In the genomic region with DNA sequence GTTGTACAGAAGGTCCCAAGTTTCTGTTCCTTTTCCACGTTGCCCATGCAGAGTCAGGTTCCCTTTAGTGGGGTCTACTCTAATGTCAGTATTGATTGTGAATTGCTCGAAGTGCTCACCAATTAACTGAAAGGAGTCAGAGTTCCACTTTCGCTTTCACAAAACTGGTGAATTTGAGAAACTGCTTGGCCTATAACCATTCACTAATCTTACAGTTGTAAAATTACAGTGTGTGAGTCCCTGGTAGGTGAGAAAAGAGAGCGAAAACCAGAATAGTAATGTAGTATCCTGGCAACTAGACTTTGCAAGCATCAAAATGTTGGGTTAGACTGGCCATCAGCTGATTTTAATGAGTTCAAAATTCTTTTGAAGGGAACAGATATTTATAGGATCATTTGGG, we compare ENCODE assay signal across 29 cellular contexts.
DNase-seq lines count a peak whose midpoint lies in the region; ATAC-seq, FAIRE-seq and TF ChIP-seq lines count a peak whose summit lies in the region.
"Had no signal": no experiment of that assay in that cellular context is flagged by ENCODE, and none has a peak within 500 bp of the region (broad histone marks: within the 10 kb centered on the region; RNA-seq: fewer than 3 reads in every experiment).

No MANE protein-coding gene starts in this region.

- no peak overlapping the region for H3K4me3 Mint-ChIP-seq in CD4-positive, alpha-beta memory T cell
- H3K4me3 Mint-ChIP-seq: activated B cell treated with CpG ODN at 0.5 μM for 24 hours; activated naive CD8-positive, alpha-beta T cell treated with anti-CD3 and anti-CD28 coated beads, Interleukin-2, amount 50 U/mL, for 24 hours; neural crest cell; type B pancreatic cell had no signal

- H3K4me1 Mint-ChIP-seq in CD4-positive, alpha-beta memory T cell, result no peaks in the 10 kb centered on the region
- H3K4me1 Mint-ChIP-seq: activated B cell treated with CpG ODN at 0.5 μM for 24 hours; activated naive CD8-positive, alpha-beta T cell treated with anti-CD3 and anti-CD28 coated beads, Interleukin-2, amount 50 U/mL, for 24 hours; neural crest cell had no signal

- H4K20me1 ChIP-seq in OCI-LY3 (ENCODE audit: insufficient read depth, low read length), result no peaks in the 10 kb centered on the region

- TF ChIP-seq CTCF in OCI-LY3 (IDR thresholded peaks at IDR 0.05; ENCODE audit: low read depth, low read length) (no peak), A673 (conservative IDR thresholded peaks at IDR 0.05; ENCODE audit: low read depth, low read length) (no peak)

- H3K27ac ChIP-seq in OCI-LY3 (ENCODE audit: low read length), result peak overlapping the region; percentile 55
- H3K27ac ChIP-seq in A673 (ENCODE audit: low read depth, low read length, poor library complexity, severe bottlenecking), result no peak overlapping the region
- H3K27ac ChIP-seq in CD4-positive, alpha-beta memory T cell (ENCODE audit: low read depth, low read length), result no peak overlapping the region
- H3K27ac ChIP-seq: body of pancreas, gastroesophageal sphincter, lower lobe of right lung had no signal

- H2AFZ ChIP-seq in OCI-LY3 (ENCODE audit: low read depth, low read length), result peak overlapping the region; percentile 63

- H3K27ac Mint-ChIP-seq in CD4-positive, alpha-beta memory T cell, result no peak overlapping the region
- H3K27ac Mint-ChIP-seq: activated B cell treated with CpG ODN at 0.5 μM for 24 hours; activated naive CD8-positive, alpha-beta T cell treated with anti-CD3 and anti-CD28 coated beads, Interleukin-2, amount 50 U/mL, for 24 hours; progenitor cell of endocrine pancreas; type B pancreatic cell had no signal

- no peaks in the 10 kb centered on the region for H3K36me3 Mint-ChIP-seq in CD4-positive, alpha-beta memory T cell
- H3K36me3 Mint-ChIP-seq: type B pancreatic cell had no signal

- CTCF ChIA-PET in A673 (lab: Charles Lee), result interaction anchor here (1.5 kb wide), 1 partner anchor 438 kb away, joined by 5 read pairs; no protein-coding TSS in a partner anchor
- CTCF ChIA-PET in CD4-positive, alpha-beta memory T cell (lab: Charles Lee; ENCODE audit: partially characterized antibody), result interaction anchor here (1.0 to 3.0 kb wide), 2 partner anchors 7 to 30 kb away, joined by 5 to 15 read pairs; no protein-coding TSS in a partner anchor

- H3K9ac ChIP-seq in OCI-LY3 (ENCODE audit: low read length), result peak overlapping the region; percentile 31; the same call in 1 of the 2 replicates

- peaks cover 18% of the 10 kb centered on the region for H3K4me1 ChIP-seq in OCI-LY3 (ENCODE audit: low read length)
- H3K4me1 ChIP-seq in A673 (ENCODE audit: insufficient read depth, low read length, poor library complexity, severe bottlenecking), result no peaks in the 10 kb centered on the region
- H3K4me1 ChIP-seq in CD4-positive, alpha-beta memory T cell (ENCODE audit: insufficient read depth, low read length), result no peaks in the 10 kb centered on the region
- H3K4me1 ChIP-seq: body of pancreas, gastroesophageal sphincter, lower lobe of right lung had no signal

- H3K9me3 ChIP-seq in OCI-LY3 (ENCODE audit: insufficient read depth, low read length) (no peaks in the 10 kb centered on the region), A673 (ENCODE audit: low read depth, low read length, poor library complexity, severe bottlenecking) (no peaks in the 10 kb centered on the region)
- no peaks in the 10 kb centered on the region for H3K9me3 ChIP-seq in CD4-positive, alpha-beta memory T cell (ENCODE audit: control insufficient read depth in 1 of 2, low read length in 2 of 2)
- H3K9me3 ChIP-seq: body of pancreas, gastroesophageal sphincter, lower lobe of right lung had no signal

- no peaks in the 10 kb centered on the region for H3K27me3 ChIP-seq in OCI-LY3 (ENCODE audit: low read depth, low read length)
- no peaks in the 10 kb centered on the region for H3K27me3 ChIP-seq in A673 (replicated peaks; ENCODE audit: insufficient read depth, low read depth, low read length, poor library complexity)
- no peaks in the 10 kb centered on the region for H3K27me3 ChIP-seq in CD4-positive, alpha-beta memory T cell (ENCODE audit: insufficient read depth, low read length)
- H3K27me3 ChIP-seq: body of pancreas, gastroesophageal sphincter had no signal

- peaks cover 0 to 6% of the 10 kb centered on the region in 2 donors for H3K27me3 Mint-ChIP-seq in CD4-positive, alpha-beta memory T cell
- H3K27me3 Mint-ChIP-seq: activated B cell treated with CpG ODN at 0.5 μM for 24 hours; activated naive CD8-positive, alpha-beta T cell treated with anti-CD3 and anti-CD28 coated beads, Interleukin-2, amount 50 U/mL, for 24 hours had no signal

- POLR2A ChIA-PET in A673 (lab: Charles Lee; ENCODE audit: low non-redundant PET), result no interaction called here
- POLR2A ChIA-PET in CD4-positive, alpha-beta memory T cell (lab: Charles Lee; ENCODE audit: partially characterized antibody), result no interaction called here

- no peaks in the 10 kb centered on the region for H3K79me2 ChIP-seq in OCI-LY3 (ENCODE audit: low read length)

- no TSS peak for BruUV-seq in A673 (replicated peaks; lab: Mats Ljungman, UMichigan)

- H3K4me2 ChIP-seq in OCI-LY3 (ENCODE audit: low read length), result peak overlapping the region; percentile 64

- intact Hi-C loops in A673 (cut with micrococcal nuclease; ENCODE audit: unreplicated experiment), result loop anchor here (10.0 kb wide), 1 partner anchor 666 kb away; no protein-coding TSS in a partner anchor
- intact Hi-C loops in CD4-positive, alpha-beta memory T cell (cut with micrococcal nuclease), result no loop called here

- H3K36me3 ChIP-seq in OCI-LY3 (replicated peaks; ENCODE audit: low read depth, low read length), result no peaks in the 10 kb centered on the region
- no peaks in the 10 kb centered on the region for H3K36me3 ChIP-seq in A673 (ENCODE audit: insufficient read depth, low read length, poor library complexity, severe bottlenecking)
- H3K36me3 ChIP-seq in CD4-positive, alpha-beta memory T cell (ENCODE audit: insufficient read depth, low read length), result no peaks in the 10 kb centered on the region
- H3K36me3 ChIP-seq: lower lobe of right lung had no signal

- no peak for DNase-seq in GM18507 (ENCODE audit: extremely low spot score, insufficient read length, low read depth)
- DNase-seq in A673 (ENCODE audit: low spot score), result no peak
- no peak for DNase-seq in CD4-positive, alpha-beta memory T cell
- no peak for DNase-seq in foreskin melanocyte
- no peak for DNase-seq in 8988T
- DNase-seq: activated B cell treated with CpG ODN at 0.5 μM for 24 hours; activated CD4-positive, alpha-beta T cell treated with anti-CD3 and anti-CD28 coated beads, Interleukin-2, amount 50 U/mL, for 4 hours; activated CD8-positive, alpha-beta memory T cell treated with anti-CD3 and anti-CD28 coated beads, Interleukin-2, amount 50 U/mL, for 48 hours; activated naive CD8-positive, alpha-beta T cell treated with anti-CD3 and anti-CD28 coated beads, Interleukin-2, amount 50 U/mL, for 24 hours; body of pancreas; C1 segment of cervical spinal cord; effector memory CD4-positive, alpha-beta T cell; H7; Kasumi-1; kidney; lower lobe of right lung; NCI-H1417 treated with DMSO at 0.1 percent for 48 hours; NCI-H2107; NCI-H524; stimulated activated CD8-positive, alpha-beta memory T cell treated with anti-CD3 and anti-CD28 coated beads, Interleukin-4, amount 100 ng/mL, for 48 hours; SW 1271 had no signal

- no peaks in the 10 kb centered on the region for H3K9me3 Mint-ChIP-seq in CD4-positive, alpha-beta memory T cell
- H3K9me3 Mint-ChIP-seq: activated B cell treated with CpG ODN at 0.5 μM for 24 hours; activated naive CD8-positive, alpha-beta T cell treated with anti-CD3 and anti-CD28 coated beads, Interleukin-2, amount 50 U/mL, for 24 hours; neural crest cell; type B pancreatic cell had no signal

- peak; percentile 64 for ATAC-seq in GM21381 (IDR thresholded peaks at IDR 0.05; ENCODE audit: unreplicated experiment)
- peak; percentile 52 for ATAC-seq in HG03354 (IDR thresholded peaks at IDR 0.05; ENCODE audit: poor library complexity, severe bottlenecking, unreplicated experiment)
- ATAC-seq: activated naive CD8-positive, alpha-beta T cell treated with anti-CD3 and anti-CD28 coated beads, Interleukin-2, amount 50 U/mL, for 24 hours; body of pancreas; esophagus mucosa; gastroesophageal sphincter; lower lobe of right lung had no signal

- H3K4me3 ChIP-seq in OCI-LY3 (ENCODE audit: low read length) (peak overlapping the region; percentile 57), A673 (ENCODE audit: low read depth, low read length, poor library complexity, severe bottlenecking) (no peak overlapping the region)
- H3K4me3 ChIP-seq in CD4-positive, alpha-beta memory T cell (ENCODE audit: low read length in 2 of 2), result no peak overlapping the region
- H3K4me3 ChIP-seq: body of pancreas, gastroesophageal sphincter, lower lobe of right lung had no signal

- peak; percentile 86 for FAIRE-seq in GM18507 (lab: Jason Lieb, UNC)
- FAIRE-seq: kidney had no signal
